Comparison of ENCODE assay signal across 9 cellular contexts in genomic region chr1:203486618-203487370, GRCh38. TPM values are rescaled to one million over a fixed set of nuclear protein-coding genes. Genes with fewer than 3 reads are reported as not detected.
DNase-seq lines count a peak whose midpoint lies in the region; ATAC-seq, FAIRE-seq and TF ChIP-seq lines count a peak whose summit lies in the region.
"Had no signal": no experiment of that assay in that cellular context is flagged by ENCODE, and none has a peak within 500 bp of the region (broad histone marks: within the 10 kb centered on the region; RNA-seq: fewer than 3 reads in every experiment).

No MANE protein-coding gene starts in this region.

- H3K4me3 ChIP-seq in A549 (no peak overlapping the region; the same call in 2 of the 3 replicates), Loucy (ENCODE audit: low read length, poor library complexity, severe bottlenecking) (no peak overlapping the region), coronary artery (peak overlapping the region; percentile 56)
- H3K4me3 ChIP-seq in naive thymus-derived CD4-positive, alpha-beta T cell (ENCODE audit: low read length) = no peak overlapping the region

- H3K4me1 Mint-ChIP-seq in naive thymus-derived CD4-positive, alpha-beta T cell = peaks cover 0 to 20% (median 5%) of the 10 kb centered on the region in 7 donors

- no peaks in the 10 kb centered on the region for H4K20me1 ChIP-seq in Loucy (ENCODE audit: insufficient read depth, low read length, poor library complexity, severe bottlenecking)

- H3K27me3 ChIP-seq in Loucy (ENCODE audit: insufficient read depth, low read length, poor library complexity, severe bottlenecking) = no peaks in the 10 kb centered on the region
- no peaks in the 10 kb centered on the region for H3K27me3 ChIP-seq in naive thymus-derived CD4-positive, alpha-beta T cell (ENCODE audit: control insufficient read depth in 2 of 2, insufficient read depth in 2 of 2, low read length in 2 of 2)

- POLR2A ChIA-PET in A549 (lab: Yijun Ruan, JAX) = no interaction called here
- POLR2A ChIA-PET in naive thymus-derived CD4-positive, alpha-beta T cell (lab: Charles Lee) = interaction anchor here (1.3 kb wide), 1 partner anchor 219 kb away, joined by 6 read pairs; no protein-coding TSS in a partner anchor

- TF ChIP-seq POLR2A in A549 (IDR thresholded peaks at IDR 0.05; ENCODE audit: low read length) = no peak

- TF ChIP-seq RAD21 in A549 (conservative IDR thresholded peaks at IDR 0.05 in 1 of 2, IDR thresholded peaks at IDR 0.05 in 1 of 2) = no peak

- peaks cover 0 to 5% (median 0%) of the 10 kb centered on the region in 5 donors for H3K27me3 Mint-ChIP-seq in naive thymus-derived CD4-positive, alpha-beta T cell

- peak overlapping the region; percentile 9 to 80 (median 72) for H3K27ac Mint-ChIP-seq in naive thymus-derived CD4-positive, alpha-beta T cell

- H3K4me1 ChIP-seq in A549 (peaks cover 5% of the 10 kb centered on the region; the same call in 1 of the 3 replicates), Loucy (ENCODE audit: insufficient read depth, low read length, poor library complexity, severe bottlenecking) (no peaks in the 10 kb centered on the region)
- H3K4me1 ChIP-seq in naive thymus-derived CD4-positive, alpha-beta T cell (ENCODE audit: control insufficient read depth in 2 of 2, insufficient read depth in 2 of 2, low read length in 2 of 2) = peaks cover 7 to 9% of the 10 kb centered on the region in 2 donors

- no peaks in the 10 kb centered on the region for H3K79me2 ChIP-seq in Loucy (ENCODE audit: insufficient read depth, low read length)

- H3K9me3 ChIP-seq in A549 (no peaks in the 10 kb centered on the region), Loucy (ENCODE audit: insufficient read depth, low read depth, low read length) (no peaks in the 10 kb centered on the region)
- no peaks in the 10 kb centered on the region for H3K9me3 ChIP-seq in naive thymus-derived CD4-positive, alpha-beta T cell (ENCODE audit: control insufficient read depth in 2 of 3, low read length in 3 of 3)

- 92% methylated on average over 28 of the region's 28 CpGs for WGBS in A549 (ENCODE audit: missing lambda C conversion rate)

- H3K9me2 ChIP-seq in Loucy (replicated peaks; ENCODE audit: low read depth, low read length) = no peaks in the 10 kb centered on the region

- peak overlapping the region; percentile 58 to 84 (median 79) for H3K4me3 Mint-ChIP-seq in naive thymus-derived CD4-positive, alpha-beta T cell

- CTCF ChIA-PET in A549 (lab: Yijun Ruan, JAX) = interaction anchor here (0.6 to 25.5 kb wide), 26 partner anchors 9 to 466 kb away, joined by 3 to 352 read pairs (median 6); partner anchors contain the start of gene PRELP
- CTCF ChIA-PET in naive thymus-derived CD4-positive, alpha-beta T cell (lab: Charles Lee) = interaction anchor here (1.5 to 12.4 kb wide), 4 partner anchors 134 to 219 kb away, joined by 3 to 201 read pairs (median 27); no protein-coding TSS in a partner anchor

- H3K27ac ChIP-seq in A549 = peak overlapping the region; percentile 76 to 88; a peak in 4 of 6 replicates
- peak overlapping the region; percentile 83 to 93 for H3K27ac ChIP-seq in coronary artery
- H3K27ac ChIP-seq in naive thymus-derived CD4-positive, alpha-beta T cell (ENCODE audit: low read depth, low read length) = no peak overlapping the region

- TF ChIP-seq CTCF in A549 (IDR thresholded peaks at IDR 0.05) = no peak
- no peak for TF ChIP-seq CTCF in Loucy (conservative IDR thresholded peaks at IDR 0.05; ENCODE audit: low read length)
- TF ChIP-seq CTCF in coronary artery (IDR thresholded peaks at IDR 0.05) = no peak

- H3K4me2 ChIP-seq in A549 (peak overlapping the region; percentile 74; the same call in 2 of the 3 replicates), Loucy (ENCODE audit: low read depth, low read length, poor library complexity, severe bottlenecking) (no peak overlapping the region)

- no peaks in the 10 kb centered on the region for H3K36me3 ChIP-seq in Loucy (ENCODE audit: insufficient read depth, low read length)
- no peaks in the 10 kb centered on the region for H3K36me3 ChIP-seq in naive thymus-derived CD4-positive, alpha-beta T cell (ENCODE audit: control insufficient read depth in 2 of 3, insufficient read depth in 3 of 3, low read length in 3 of 3)

- intact Hi-C loops in naive thymus-derived CD4-positive, alpha-beta T cell (cut with micrococcal nuclease) = loop anchor here (1.0 to 5.0 kb wide), 4 partner anchors 146 to 449 kb away; no protein-coding TSS in a partner anchor

- H3K9me3 Mint-ChIP-seq in naive thymus-derived CD4-positive, alpha-beta T cell = no peaks in the 10 kb centered on the region

- FAIRE-seq in A549 (lab: Jason Lieb, UNC) = no peak

- no peak for DNase-seq in A549 (ENCODE audit: low read depth in 1 of 2, low spot score in 1 of 2)
- no peak for DNase-seq in coronary artery (ENCODE audit: low spot score)
- DNase-seq in naive thymus-derived CD4-positive, alpha-beta T cell = peak in 1 of 9 donors; percentile 5
- DNase-seq in stimulated activated CD8-positive, alpha-beta memory T cell treated with anti-CD3 and anti-CD28 coated beads, Interleukin-4, amount 100 ng/mL, for 48 hours = no peak
- no peak for DNase-seq in stimulated activated CD4-positive, alpha-beta T cell treated with anti-CD3 and anti-CD28 coated beads, Interleukin-4, amount 100 ng/mL, for 4 hours
- DNase-seq in NCI-H82 (lab: John Stamatoyannopoulos, UW) = no peak
- DNase-seq in cortex of kidney (lab: John Stamatoyannopoulos, UW) = no peak
- DNase-seq: DMS79 had no signal

- peak overlapping the region; percentile 43 for H3K9ac ChIP-seq in Loucy (ENCODE audit: low read depth, low read length, poor library complexity, severe bottlenecking)

- no peak for TF ChIP-seq EP300 in A549 (IDR thresholded peaks at IDR 0.05)

- peak overlapping the region; percentile 79; the same call in 1 of the 2 replicates for H2AFZ ChIP-seq in Loucy (ENCODE audit: low read length)

- H3K36me3 Mint-ChIP-seq in naive thymus-derived CD4-positive, alpha-beta T cell = no peaks in the 10 kb centered on the region

- H3F3A ChIP-seq in Loucy (ENCODE audit: low read depth) = no peaks in the 10 kb centered on the region

- no peak for ATAC-seq in A549
- no peak for ATAC-seq in naive thymus-derived CD4-positive, alpha-beta T cell

TF ChIP-seq in A549, 52 proteins besides CTCF, POLR2A, EP300 and RAD21:
- TF ChIP-seq SMC3 (IDR thresholded peaks at IDR 0.05) (no peak), KDM1A (IDR thresholded peaks at IDR 0.05; ENCODE audit: low read depth) (no peak), ELK1 (IDR thresholded peaks at IDR 0.05; ENCODE audit: low read depth, low read length) (no peak), EHMT2 (IDR thresholded peaks at IDR 0.05; ENCODE audit: low read depth) (no peak), PBX3 (IDR thresholded peaks at IDR 0.05) (no peak), TFCP2L1 (CRISPR knock-in tag; IDR thresholded peaks at IDR 0.05) (no peak), CEBPB (IDR thresholded peaks at IDR 0.05) (no peak), SREBF2 (IDR thresholded peaks at IDR 0.05) (no peak), ZC3H11A (IDR thresholded peaks at IDR 0.05) (no peak), CBX2 (IDR thresholded peaks at IDR 0.05; ENCODE audit: borderline replicate concordance, low read depth) (no peak), ATOH8 (CRISPR knock-in tag; IDR thresholded peaks at IDR 0.05; ENCODE audit: low read depth) (no peak), MYC (IDR thresholded peaks at IDR 0.05; ENCODE audit: borderline replicate concordance, low read length) (no peak), CBX8 (IDR thresholded peaks at IDR 0.05) (no peak), POLR2AphosphoS2 (conservative IDR thresholded peaks at IDR 0.05; ENCODE audit: low read length) (no peak)

RNA-seq across cellular contexts. Expression of gene OPTC, which starts 7.2 kb away (rescaled TPM):
- polyA plus RNA-seq in A549 (2011; rRNA removed) (not detected in 2 replicates), A549 (2017; fragmentation: RNase III; extraction: RNeasy Plus Mini Kit Qiagen cat#74134 plus additional on column Dnase treatment) (not detected in 3 replicates)
- polyA plus RNA-seq in A549 (2012; cell fraction: cytosol; rRNA removed) = not detected in 2 replicates
- polyA plus RNA-seq in A549 (2012; cell fraction: nucleus; rRNA removed) = not detected in 2 replicates
- polyA minus RNA-seq in A549 (2011; rRNA and poly(A)+ RNA removed) = not detected in 2 replicates
- total RNA-seq in naive thymus-derived CD4-positive, alpha-beta T cell = not detected
- not detected for polyA plus RNA-seq in naive thymus-derived CD4-positive, alpha-beta T cell

RNA-seq across cellular contexts. Expression of gene PRELP, which starts 11.2 kb away (rescaled TPM):
- polyA plus RNA-seq in A549 (2011; rRNA removed) (not detected in 2 replicates), A549 (2017; fragmentation: RNase III; extraction: RNeasy Plus Mini Kit Qiagen cat#74134 plus additional on column Dnase treatment) (not detected in 3 replicates)
- not detected in 2 replicates for polyA plus RNA-seq in A549 (2012; cell fraction: cytosol; rRNA removed)
- 0.01 TPM in 1 of 2 replicates, not detected in the other for polyA plus RNA-seq in A549 (2012; cell fraction: nucleus; rRNA removed)
- polyA minus RNA-seq in A549 (2011; rRNA and poly(A)+ RNA removed) = not detected in 2 replicates
- total RNA-seq in naive thymus-derived CD4-positive, alpha-beta T cell = not detected
- not detected for polyA plus RNA-seq in naive thymus-derived CD4-positive, alpha-beta T cell
